Comparison of ENCODE assay signal across 2 cellular contexts in genomic region chr5:176667637-176668036, GRCh38.
A peak's percentile ranks its signal among the peaks of the same experiment; 100 is the strongest.
TF ChIP-seq lines count a peak whose summit lies in the region.

No MANE protein-coding gene starts in this region.

TF ChIP-seq in K562, 482 proteins besides CTCF, POLR2A, EP300 and RAD21:
- TF ChIP-seq NFXL1 (CRISPR knock-in tag; IDR thresholded peaks at IDR 0.05) (no peak), SPI1 (IDR thresholded peaks at IDR 0.05; ENCODE audit: borderline replicate concordance, low read depth, low read length) (peak; percentile 49; the same call in 1 of the 2 replicates), DLX4 (CRISPR knock-in tag; IDR thresholded peaks at IDR 0.05) (no peak), THRB (CRISPR knock-in tag; conservative IDR thresholded peaks at IDR 0.05) (no peak)
- TF ChIP-seq, protein P1, sequence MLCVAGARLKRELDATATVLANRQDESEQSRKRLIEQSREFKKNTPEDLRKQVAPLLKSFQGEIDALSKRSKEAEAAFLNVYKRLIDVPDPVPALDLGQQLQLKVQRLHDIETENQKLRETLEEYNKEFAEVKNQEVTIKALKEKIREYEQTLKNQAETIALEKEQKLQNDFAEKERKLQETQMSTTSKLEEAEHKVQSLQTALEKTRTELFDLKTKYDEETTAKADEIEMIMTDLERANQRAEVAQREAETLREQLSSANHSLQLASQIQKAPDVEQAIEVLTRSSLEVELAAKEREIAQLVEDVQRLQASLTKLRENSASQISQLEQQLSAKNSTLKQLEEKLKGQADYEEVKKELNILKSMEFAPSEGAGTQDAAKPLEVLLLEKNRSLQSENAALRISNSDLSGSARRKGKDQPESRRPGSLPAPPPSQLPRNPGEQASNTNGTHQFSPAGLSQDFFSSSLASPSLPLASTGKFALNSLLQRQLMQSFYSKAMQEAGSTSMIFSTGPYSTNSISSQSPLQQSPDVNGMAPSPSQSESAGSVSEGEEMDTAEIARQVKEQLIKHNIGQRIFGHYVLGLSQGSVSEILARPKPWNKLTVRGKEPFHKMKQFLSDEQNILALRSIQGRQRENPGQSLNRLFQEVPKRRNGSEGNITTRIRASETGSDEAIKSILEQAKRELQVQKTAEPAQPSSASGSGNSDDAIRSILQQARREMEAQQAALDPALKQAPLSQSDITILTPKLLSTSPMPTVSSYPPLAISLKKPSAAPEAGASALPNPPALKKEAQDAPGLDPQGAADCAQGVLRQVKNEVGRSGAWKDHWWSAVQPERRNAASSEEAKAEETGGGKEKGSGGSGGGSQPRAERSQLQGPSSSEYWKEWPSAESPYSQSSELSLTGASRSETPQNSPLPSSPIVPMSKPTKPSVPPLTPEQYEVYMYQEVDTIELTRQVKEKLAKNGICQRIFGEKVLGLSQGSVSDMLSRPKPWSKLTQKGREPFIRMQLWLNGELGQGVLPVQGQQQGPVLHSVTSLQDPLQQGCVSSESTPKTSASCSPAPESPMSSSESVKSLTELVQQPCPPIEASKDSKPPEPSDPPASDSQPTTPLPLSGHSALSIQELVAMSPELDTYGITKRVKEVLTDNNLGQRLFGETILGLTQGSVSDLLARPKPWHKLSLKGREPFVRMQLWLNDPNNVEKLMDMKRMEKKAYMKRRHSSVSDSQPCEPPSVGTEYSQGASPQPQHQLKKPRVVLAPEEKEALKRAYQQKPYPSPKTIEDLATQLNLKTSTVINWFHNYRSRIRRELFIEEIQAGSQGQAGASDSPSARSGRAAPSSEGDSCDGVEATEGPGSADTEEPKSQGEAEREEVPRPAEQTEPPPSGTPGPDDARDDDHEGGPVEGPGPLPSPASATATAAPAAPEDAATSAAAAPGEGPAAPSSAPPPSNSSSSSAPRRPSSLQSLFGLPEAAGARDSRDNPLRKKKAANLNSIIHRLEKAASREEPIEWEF (CRISPR knock-in tag; IDR thresholded peaks at IDR 0.05), result no peak

TF ChIP-seq in HepG2, 621 proteins besides CTCF, POLR2A, EP300 and RAD21:
- TF ChIP-seq ZNF101 (CRISPR knock-in tag; IDR thresholded peaks at IDR 0.05; ENCODE audit: borderline replicate concordance, low read depth) (no peak), ZNF263 (CRISPR knock-in tag; IDR thresholded peaks at IDR 0.05) (peak; percentile 62; the same call in 1 of the 2 replicates)
